ENCODE assay signal across 8 cellular contexts in the genomic region with DNA sequence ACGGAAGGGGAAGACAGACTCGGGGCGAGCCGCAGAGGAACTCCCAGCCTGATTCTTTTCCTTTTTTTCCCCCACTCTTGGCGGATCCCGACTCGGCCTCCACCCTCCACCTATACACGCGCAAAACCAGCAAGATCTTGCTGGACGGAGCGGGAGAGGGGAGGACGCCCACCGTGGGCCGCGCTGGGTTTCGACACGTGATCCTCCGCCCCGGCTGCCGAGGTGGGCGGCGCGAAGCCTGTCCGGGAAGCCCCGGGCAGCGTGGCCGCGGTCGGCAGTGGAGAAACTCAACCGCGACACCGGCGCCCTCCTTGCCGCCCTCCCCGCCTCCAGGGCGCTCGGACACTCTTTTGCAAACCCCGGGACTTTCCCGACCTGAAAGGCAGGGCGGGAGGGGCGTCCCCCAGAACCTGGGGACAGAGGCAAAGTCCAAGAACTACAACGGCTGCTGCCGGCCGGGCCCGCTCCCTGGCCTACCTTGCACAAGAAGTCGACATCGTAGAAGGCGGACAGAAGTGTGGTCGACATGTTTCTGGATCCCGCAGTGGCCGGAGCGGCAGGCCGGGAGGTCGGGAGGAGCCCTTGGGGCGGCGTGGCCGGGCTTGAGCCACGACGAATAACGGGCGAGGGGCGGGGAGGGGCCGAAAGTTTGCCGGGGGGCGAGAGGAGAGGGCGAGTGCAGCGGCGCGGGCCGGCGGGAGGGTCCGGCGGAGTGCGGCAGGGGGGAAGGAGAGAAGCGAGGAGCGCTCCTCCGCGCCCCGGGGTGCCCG. TPM values are rescaled to one million over a fixed set of nuclear protein-coding genes. Genes with fewer than 3 reads are reported as not detected.
DNase-seq lines count a peak whose midpoint lies in the region; ATAC-seq and TF ChIP-seq lines count a peak whose summit lies in the region.

No MANE protein-coding gene starts in this region.

- H3K9me3 Mint-ChIP-seq in activated CD8-positive, alpha-beta memory T cell treated with anti-CD3 and anti-CD28 coated beads, Interleukin-2, amount 10 ng/mL, durations not matched to agents 7 days and 5 days (ENCODE audit: low read depth), result no peaks in the 10 kb centered on the region

- ATAC-seq in HG02678 (IDR thresholded peaks at IDR 0.05; ENCODE audit: unreplicated experiment) (peak; percentile 30), mucosa of descending colon (peak; percentile 9)
- ATAC-seq in activated CD8-positive, alpha-beta memory T cell treated with anti-CD3 and anti-CD28 coated beads, Interleukin-2, amount 10 ng/mL, durations not matched to agents 7 days and 5 days, result peak; percentile 12

- H3K4me3 Mint-ChIP-seq in activated CD8-positive, alpha-beta memory T cell treated with anti-CD3 and anti-CD28 coated beads, Interleukin-2, amount 10 ng/mL, durations not matched to agents 7 days and 5 days, result peak overlapping the region; percentile 98

- no peaks in the 10 kb centered on the region for H3K27me3 Mint-ChIP-seq in activated CD8-positive, alpha-beta memory T cell treated with anti-CD3 and anti-CD28 coated beads, Interleukin-2, amount 10 ng/mL, durations not matched to agents 7 days and 5 days

- H3K36me3 ChIP-seq in mucosa of descending colon (ENCODE audit: low read depth), result peaks cover 11% of the 10 kb centered on the region

- peaks cover 39% of the 10 kb centered on the region for H3K4me1 Mint-ChIP-seq in activated CD8-positive, alpha-beta memory T cell treated with anti-CD3 and anti-CD28 coated beads, Interleukin-2, amount 10 ng/mL, durations not matched to agents 7 days and 5 days

- CTCF ChIA-PET in activated CD8-positive, alpha-beta memory T cell treated with anti-CD3 and anti-CD28 coated beads, Interleukin-2, amount 10 ng/mL, durations not matched to agents 7 days and 5 days (lab: Charles Lee), result interaction anchor here (1.1 to 21.1 kb wide), 17 partner anchors 8 to 416 kb away, joined by 3 to 666 read pairs (median 18); no protein-coding TSS in a partner anchor

- peak overlapping the region; percentile 89 for H3K27ac Mint-ChIP-seq in activated CD8-positive, alpha-beta memory T cell treated with anti-CD3 and anti-CD28 coated beads, Interleukin-2, amount 10 ng/mL, durations not matched to agents 7 days and 5 days

- DNase-seq in NCI-H524 (lab: John Stamatoyannopoulos, UW) (peak; percentile 24 to 40), NCI-H524 treated with DMSO at 0.1 percent for 48 hours (lab: John Stamatoyannopoulos, UW) (no peak), NCI-H2227 treated with DMSO at 0.1 percent for 48 hours (lab: John Stamatoyannopoulos, UW) (peak; percentile 51), epidermal melanocyte (ENCODE audit: insufficient read length, low spot score) (peak; percentile 65), mucosa of descending colon (peak; percentile 73 to 89 (median 83))
- DNase-seq in activated CD8-positive, alpha-beta memory T cell treated with anti-CD3 and anti-CD28 coated beads, Interleukin-2, amount 10 ng/mL, durations not matched to agents 7 days and 5 days, result peak; percentile 83
- DNase-seq in stimulated activated CD8-positive, alpha-beta memory T cell treated with anti-CD3 and anti-CD28 coated beads, Interleukin-4, amount 100 ng/mL, for 48 hours, result peak; percentile 83

- TF ChIP-seq CTCF in mucosa of descending colon (IDR thresholded peaks at IDR 0.05), result no peak

- peaks cover 26% of the 10 kb centered on the region for H3K4me1 ChIP-seq in mucosa of descending colon (ENCODE audit: low read depth)

- H3K9me3 ChIP-seq in mucosa of descending colon, result no peaks in the 10 kb centered on the region

- H3K4me3 ChIP-seq in mucosa of descending colon, result peak overlapping the region; percentile 95

- intact Hi-C loops in mucosa of descending colon (cut with DNase I, micrococcal nuclease), result loop anchor here (5.0 to 10.0 kb wide), 3 partner anchors 204 to 259 kb away; no protein-coding TSS in a partner anchor

- H3K36me3 Mint-ChIP-seq in activated CD8-positive, alpha-beta memory T cell treated with anti-CD3 and anti-CD28 coated beads, Interleukin-2, amount 10 ng/mL, durations not matched to agents 7 days and 5 days, result peaks cover 48% of the 10 kb centered on the region

RNA-seq across cellular contexts. Expression of a gene that starts 0.4 kb away (rescaled TPM):
- 100 to 1,000 TPM; 118 to 158 TPM for total RNA-seq in activated CD8-positive, alpha-beta memory T cell treated with anti-CD3 and anti-CD28 coated beads, Interleukin-2, amount 10 ng/mL, durations not matched to agents 7 days and 5 days
- 100 to 1,000 TPM; 160 to 198 (median 169) TPM for total RNA-seq in mucosa of descending colon
